Comparison of ENCODE assay signal across 1 cellular context in genomic region chrX:63282828-63283227, GRCh38.
TF ChIP-seq lines count a peak whose summit lies in the region.

No MANE protein-coding gene starts in this region.

TF ChIP-seq in IMR-90, 13 proteins besides CTCF, POLR2A, EP300 and RAD21 (continued from another document):
- TF ChIP-seq USF2 (IDR thresholded peaks at IDR 0.05; ENCODE audit: low read depth, low read length), result no peak
- TF ChIP-seq MAZ (IDR thresholded peaks at IDR 0.05; ENCODE audit: borderline replicate concordance, low read depth, low read length), result no peak
- TF ChIP-seq MXI1 (IDR thresholded peaks at IDR 0.05; ENCODE audit: borderline replicate concordance, low read depth, low read length), result no peak
